ENCODE assay signal across 8 cellular contexts in genomic region chr10:73246322-73246782, GRCh38. TPM values are rescaled to one million over a fixed set of nuclear protein-coding genes. Genes with fewer than 3 reads are reported as not detected.
DNase-seq lines count a peak whose midpoint lies in the region; TF ChIP-seq lines count a peak whose summit lies in the region.

No MANE protein-coding gene starts in this region.

- H3K27me3 Mint-ChIP-seq in Calu3 (ENCODE audit: unreplicated experiment) = no peaks in the 10 kb centered on the region
- no peaks in the 10 kb centered on the region for H3K27me3 Mint-ChIP-seq in endodermal cell (ENCODE audit: insufficient read depth)

- H3K36me3 ChIP-seq in NT2/D1 (ENCODE audit: insufficient read depth, insufficient read length, low read length) (peaks cover 82% of the 10 kb centered on the region), endodermal cell (ENCODE audit: control insufficient read depth, insufficient read depth, low read length) (peaks cover 62% of the 10 kb centered on the region), neuronal stem cell (replicated peaks in 1 of 2; ENCODE audit: control insufficient read depth in 2 of 2, insufficient read depth in 2 of 2, low read length in 2 of 2) (peaks cover 31 to 90% of the 10 kb centered on the region in 2 donors)

- H3K27me3 ChIP-seq in NT2/D1 (ENCODE audit: insufficient read depth, insufficient read length) (no peaks in the 10 kb centered on the region), endodermal cell (ENCODE audit: control insufficient read depth, insufficient read depth, low read length, poor library complexity, severe bottlenecking) (no peaks in the 10 kb centered on the region), neuronal stem cell (ENCODE audit: control insufficient read depth in 3 of 3, insufficient read depth in 3 of 3, low read depth in 1 of 3, low read length in 3 of 3) (no peaks in the 10 kb centered on the region)

- H2AK5ac ChIP-seq in neuronal stem cell (ENCODE audit: low read depth, low read length) = no peak overlapping the region

- no peak overlapping the region for H4K8ac ChIP-seq in neuronal stem cell (ENCODE audit: low read depth, low read length)

- H3K9me3 Mint-ChIP-seq in Calu3 (ENCODE audit: low read depth, unreplicated experiment) (no peaks in the 10 kb centered on the region), endodermal cell (no peaks in the 10 kb centered on the region)

- H2BK120ac ChIP-seq in neuronal stem cell (ENCODE audit: low read depth, low read length) = no peak overlapping the region

- no peak overlapping the region for H3K14ac ChIP-seq in neuronal stem cell (ENCODE audit: low read length)

- peaks cover 2% of the 10 kb centered on the region for H3K4me1 ChIP-seq in NT2/D1 (ENCODE audit: insufficient read depth, insufficient read length)
- peaks cover 5% of the 10 kb centered on the region for H3K4me1 ChIP-seq in endodermal cell (ENCODE audit: control insufficient read depth, insufficient read depth, low read length)
- H3K4me1 ChIP-seq in neuronal stem cell (ENCODE audit: control insufficient read depth in 2 of 2, insufficient read depth in 1 of 2, low read depth in 1 of 2, low read length in 2 of 2) = peaks cover 10 to 17% of the 10 kb centered on the region in 2 donors

- peak overlapping the region; percentile 95 for H2AFZ ChIP-seq in neuronal stem cell (ENCODE audit: low read length)

- peak overlapping the region; percentile 100 for H3K18ac ChIP-seq in neuronal stem cell (ENCODE audit: low read length)

- CTCF ChIA-PET in Calu3 (lab: Charles Lee) = interaction anchor here (1.4 kb wide), 1 partner anchor 18 kb away, joined by 4 read pairs; no protein-coding TSS in a partner anchor

- H3K9me3 ChIP-seq in NT2/D1 (ENCODE audit: insufficient read depth, low read length) = no peaks in the 10 kb centered on the region
- no peaks in the 10 kb centered on the region for H3K9me3 ChIP-seq in endodermal cell (ENCODE audit: control insufficient read depth, low read length)
- no peaks in the 10 kb centered on the region for H3K9me3 ChIP-seq in neuronal stem cell (replicated peaks in 1 of 2; ENCODE audit: control insufficient read depth in 2 of 2, insufficient read depth in 1 of 2, low read depth in 1 of 2, low read length in 2 of 2)

- peaks cover 43% of the 10 kb centered on the region for H3K4me1 Mint-ChIP-seq in Calu3 (ENCODE audit: low read depth, unreplicated experiment)
- peaks cover 29% of the 10 kb centered on the region for H3K4me1 Mint-ChIP-seq in endodermal cell

- no peak overlapping the region for H4K91ac ChIP-seq in neuronal stem cell (ENCODE audit: low read depth, low read length, poor library complexity)

- intact Hi-C loops in Calu3 (cut with micrococcal nuclease; ENCODE audit: unreplicated experiment) = no loop called here

- peak overlapping the region; percentile 98 for H3K23ac ChIP-seq in neuronal stem cell (ENCODE audit: low read depth, low read length, poor library complexity)

- no peak for TF ChIP-seq CTCF in Calu3 (IDR thresholded peaks at IDR 0.05; ENCODE audit: unreplicated experiment)
- no peak for TF ChIP-seq CTCF in endodermal cell (conservative IDR thresholded peaks at IDR 0.05)

- DNase-seq in Calu3 (no peak), NT2/D1 (ENCODE audit: low read depth, low spot score) (no peak), endodermal cell (no peak), neuronal stem cell (ENCODE audit: low spot score) (no peak), OCI-M2 (lab: John Stamatoyannopoulos, UW; ENCODE audit: unreplicated experiment) (no peak), NCI-H2029 treated with DMSO at 0.1 percent for 48 hours (lab: John Stamatoyannopoulos, UW) (no peak), NCI-H69 (lab: John Stamatoyannopoulos, UW) (no peak), HPDE6-E6E7 (ENCODE audit: extremely low spot score) (no peak)

- H3K27ac Mint-ChIP-seq in Calu3 (ENCODE audit: unreplicated experiment) (peak overlapping the region; percentile 94), endodermal cell (peak overlapping the region; percentile 97)

- peak overlapping the region; percentile 59 for H3K4me2 ChIP-seq in neuronal stem cell (ENCODE audit: insufficient read depth, low read length, poor library complexity, severe bottlenecking)

- H2BK12ac ChIP-seq in neuronal stem cell (ENCODE audit: low read length) = no peak overlapping the region

- H2BK5ac ChIP-seq in neuronal stem cell (ENCODE audit: low read length) = peak overlapping the region; percentile 82

- TSS peak; percentile 46 for BruUV-seq in Calu3 (replicated peaks; lab: Mats Ljungman, UMichigan)

- H3K4me3 ChIP-seq in NT2/D1 (ENCODE audit: insufficient read length, low read depth) = peak overlapping the region; percentile 87
- H3K4me3 ChIP-seq in endodermal cell (ENCODE audit: low read length) = peak overlapping the region; percentile 96
- peak overlapping the region; percentile 93 to 98 for H3K4me3 ChIP-seq in neuronal stem cell (ENCODE audit: low read length in 2 of 2)

- H3K4me3 Mint-ChIP-seq in Calu3 (ENCODE audit: low read depth, unreplicated experiment) (peak overlapping the region; percentile 91), endodermal cell (peak overlapping the region; percentile 93)

- no peak overlapping the region for H2BK15ac ChIP-seq in neuronal stem cell (ENCODE audit: low read length)

- no peak overlapping the region for H3K4ac ChIP-seq in neuronal stem cell (ENCODE audit: low read length)

- H3K9ac ChIP-seq in NT2/D1 (ENCODE audit: insufficient read length, low read depth) (peak overlapping the region; percentile 95), endodermal cell (ENCODE audit: extremely low read depth, low read length, poor library complexity, severe bottlenecking) (peak overlapping the region; percentile 85), neuronal stem cell (ENCODE audit: low read depth, low read length, poor library complexity) (peak overlapping the region; percentile 72)

- 0% methylated on average over 3 to 13 of the region's 13 CpGs for WGBS in endodermal cell (ENCODE audit: insufficient coverage in 1 of 2, insufficient read length in 1 of 2), 2 experiments
- no CpG with 5 or more reads among the region's 13 CpGs for WGBS in neuronal stem cell (ENCODE audit: extremely low coverage in 2 of 2, insufficient read length in 2 of 2, insufficient replicate concordance in 1 of 2), 2 donors

- no peaks in the 10 kb centered on the region for H3K79me1 ChIP-seq in neuronal stem cell (ENCODE audit: low read depth, low read length)

- peaks cover 87% of the 10 kb centered on the region for H3K36me3 Mint-ChIP-seq in Calu3 (ENCODE audit: insufficient read depth, unreplicated experiment)
- H3K36me3 Mint-ChIP-seq in endodermal cell (ENCODE audit: low read depth) = peaks cover 53% of the 10 kb centered on the region

- H3K27ac ChIP-seq in endodermal cell (ENCODE audit: low read depth, low read length) = peak overlapping the region; percentile 96
- H3K27ac ChIP-seq in neuronal stem cell (replicated peaks; ENCODE audit: low read length) = peak overlapping the region; percentile 98

RNA-seq across cellular contexts. Expression of gene DNAJC9, which starts 0.7 kb away (rescaled TPM):
- 38.0 and 39.8 TPM in 2 replicates for total RNA-seq in Calu3 (2022)
- 10 to 100 TPM; 33.3 to 37.1 TPM for total RNA-seq in endodermal cell
- 38.7 TPM for polyA plus RNA-seq in endodermal cell (2013, experiment 1 of 2)
- 39.2 TPM for polyA plus RNA-seq in endodermal cell (2013, experiment 2 of 2)
- polyA plus RNA-seq in neuronal stem cell (2013, experiment 1 of 2) = 36.9 TPM
- polyA plus RNA-seq in neuronal stem cell (2013, experiment 2 of 2) = 36.6 TPM

RNA-seq across cellular contexts. Expression of gene MRPS16, which starts 6.1 kb away (rescaled TPM):
- total RNA-seq in Calu3 (2022) (125 and 126 TPM in 2 replicates), endodermal cell (100 to 1,000 TPM in 1 of 2 donors, 10 to 100 TPM in 1; 100.0 to 104 TPM)
- 96.6 TPM for polyA plus RNA-seq in endodermal cell (2013, experiment 1 of 2)
- 99.0 TPM for polyA plus RNA-seq in endodermal cell (2013, experiment 2 of 2)
- 56.4 TPM for polyA plus RNA-seq in neuronal stem cell (2013, experiment 1 of 2)
- 59.2 TPM for polyA plus RNA-seq in neuronal stem cell (2013, experiment 2 of 2)
